18 cellular contexts compared by ENCODE assay signal in the genomic region with DNA sequence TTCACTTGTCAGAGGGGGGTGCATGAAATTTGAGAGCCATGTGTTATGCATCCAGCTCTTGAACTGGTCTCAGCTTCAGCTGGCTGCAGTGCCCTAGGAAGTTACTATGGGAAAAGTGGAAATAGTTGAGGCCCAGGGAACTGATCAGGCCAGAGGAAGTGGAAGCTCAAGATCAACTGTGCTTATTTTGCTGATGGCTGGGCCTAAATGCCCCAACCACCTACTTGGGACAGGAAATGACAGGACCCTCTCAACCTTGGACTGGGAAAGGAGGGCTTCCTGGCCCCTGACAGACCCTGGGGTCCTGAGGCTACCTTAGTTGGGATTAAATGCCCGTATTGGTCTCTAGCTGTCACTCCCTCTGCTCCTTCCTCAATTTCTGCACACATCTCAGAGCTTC. TPM values are rescaled to one million over a fixed set of nuclear protein-coding genes. Genes with fewer than 3 reads are reported as not detected.
DNase-seq lines count a peak whose midpoint lies in the region; TF ChIP-seq lines count a peak whose summit lies in the region.
"Had no signal": no experiment of that assay in that cellular context is flagged by ENCODE, and none has a peak within 500 bp of the region (broad histone marks: within the 10 kb centered on the region; RNA-seq: fewer than 3 reads in every experiment).

No MANE protein-coding gene starts in this region.

- H4K20me1 ChIP-seq in osteoblast (ENCODE audit: insufficient read depth, low read length): peaks cover 33% of the 10 kb centered on the region

- peaks cover 29 to 54% of the 10 kb centered on the region in 2 donors for H3K36me3 Mint-ChIP-seq in CD14-positive monocyte
- H3K36me3 Mint-ChIP-seq in CD4-positive, alpha-beta memory T cell: peaks cover 14 to 30% of the 10 kb centered on the region in 2 donors
- peaks cover 24% of the 10 kb centered on the region for H3K36me3 Mint-ChIP-seq in activated CD4-positive, alpha-beta memory T cell treated with anti-CD3 and anti-CD28 coated beads for 36 hours

- no peak overlapping the region for H3K4me3 ChIP-seq in CD4-positive, alpha-beta memory T cell (ENCODE audit: low read length in 2 of 2)
- H3K4me3 ChIP-seq in osteoblast (ENCODE audit: insufficient read depth, low read length): no peak overlapping the region

- CTCF ChIA-PET in CD4-positive, alpha-beta memory T cell (lab: Charles Lee; ENCODE audit: partially characterized antibody): interaction anchor here (0.9 to 3.8 kb wide), 7 partner anchors 11 to 272 kb away, joined by 3 to 29 read pairs (median 3); a partner anchor contains a TSS
- CTCF ChIA-PET in activated CD4-positive, alpha-beta memory T cell treated with anti-CD3 and anti-CD28 coated beads for 36 hours (lab: Charles Lee): interaction anchor here (0.8 to 2.3 kb wide), 7 partner anchors 11 to 165 kb away, joined by 3 to 13 read pairs (median 4); a partner anchor contains a TSS

- no peak overlapping the region for H2AFZ ChIP-seq in osteoblast (ENCODE audit: low read length)

- no peaks in the 10 kb centered on the region for H3K27me3 ChIP-seq in CD4-positive, alpha-beta memory T cell (ENCODE audit: insufficient read depth, low read length)
- no peaks in the 10 kb centered on the region for H3K27me3 ChIP-seq in osteoblast (ENCODE audit: insufficient read depth, low read length)
- H3K27me3 ChIP-seq: gastrocnemius medialis, left lung had no signal

- peaks cover 0 to 5% (median 2%) of the 10 kb centered on the region in 7 donors for H3K9me3 Mint-ChIP-seq in CD14-positive monocyte
- H3K9me3 Mint-ChIP-seq in CD4-positive, alpha-beta memory T cell: no peaks in the 10 kb centered on the region
- peaks cover 6% of the 10 kb centered on the region for H3K9me3 Mint-ChIP-seq in activated CD4-positive, alpha-beta memory T cell treated with anti-CD3 and anti-CD28 coated beads for 36 hours

- H3K79me2 ChIP-seq in osteoblast (ENCODE audit: insufficient read depth, low read length): peaks cover 38% of the 10 kb centered on the region

- H3K27ac ChIP-seq in CD4-positive, alpha-beta memory T cell (ENCODE audit: low read depth, low read length): no peak overlapping the region
- H3K27ac ChIP-seq in osteoblast (ENCODE audit: low read depth, low read length): no peak overlapping the region

- H3K36me3 ChIP-seq in CD4-positive, alpha-beta memory T cell (ENCODE audit: insufficient read depth, low read length): peaks cover 19% of the 10 kb centered on the region
- H3K36me3 ChIP-seq in osteoblast (ENCODE audit: insufficient read depth, low read length): peaks cover 34% of the 10 kb centered on the region

- peaks cover 0 to 5% (median 2%) of the 10 kb centered on the region in 3 donors for H3K27me3 Mint-ChIP-seq in CD14-positive monocyte (ENCODE audit: low read depth in 3 of 3)
- H3K27me3 Mint-ChIP-seq in CD4-positive, alpha-beta memory T cell: no peaks in the 10 kb centered on the region
- H3K27me3 Mint-ChIP-seq in activated CD4-positive, alpha-beta memory T cell treated with anti-CD3 and anti-CD28 coated beads for 36 hours: no peaks in the 10 kb centered on the region

- TF ChIP-seq CTCF in CD14-positive monocyte (IDR thresholded peaks at IDR 0.05): no peak
- no peak for TF ChIP-seq CTCF in osteoblast (IDR thresholded peaks at IDR 0.05; ENCODE audit: extremely low read depth, low read depth, low read length)

- peaks cover 38% of the 10 kb centered on the region for H3K4me1 Mint-ChIP-seq in CD14-positive monocyte
- H3K4me1 Mint-ChIP-seq in CD4-positive, alpha-beta memory T cell: peaks cover 20 to 46% (median 33%) of the 10 kb centered on the region in 4 donors
- H3K4me1 Mint-ChIP-seq in activated CD4-positive, alpha-beta memory T cell treated with anti-CD3 and anti-CD28 coated beads for 36 hours (ENCODE audit: low read depth): peaks cover 34% of the 10 kb centered on the region

- H3K27ac Mint-ChIP-seq in CD14-positive monocyte: peak overlapping the region in 5 of 7 donors; percentile 56 to 88 (median 77)
- peak overlapping the region in 5 of 7 donors; percentile 77 to 97 (median 95) for H3K27ac Mint-ChIP-seq in CD4-positive, alpha-beta memory T cell
- H3K27ac Mint-ChIP-seq in activated CD4-positive, alpha-beta memory T cell treated with anti-CD3 and anti-CD28 coated beads for 36 hours: peak overlapping the region; percentile 67

- POLR2A ChIA-PET in CD4-positive, alpha-beta memory T cell (lab: Charles Lee; ENCODE audit: partially characterized antibody): interaction anchor here (1.1 to 6.0 kb wide), 11 partner anchors 11 to 306 kb away, joined by 3 to 113 read pairs (median 10); a partner anchor contains a TSS
- POLR2A ChIA-PET in activated CD4-positive, alpha-beta memory T cell treated with anti-CD3 and anti-CD28 coated beads for 36 hours (lab: Charles Lee): interaction anchor here (1.2 to 2.3 kb wide), 3 partner anchors 8 to 46 kb away, joined by 5 to 25 read pairs (median 13); a partner anchor contains a TSS

- H3K4me3 Mint-ChIP-seq in CD14-positive monocyte: no peak overlapping the region
- H3K4me3 Mint-ChIP-seq in CD4-positive, alpha-beta memory T cell: peak overlapping the region in 7 of 8 donors; percentile 26 to 94 (median 93)
- H3K4me3 Mint-ChIP-seq in activated CD4-positive, alpha-beta memory T cell treated with anti-CD3 and anti-CD28 coated beads for 36 hours: no peak overlapping the region

- H3K4me2 ChIP-seq in osteoblast (ENCODE audit: insufficient read depth, low read length): no peak overlapping the region

- no peaks in the 10 kb centered on the region for H3K9me3 ChIP-seq in CD4-positive, alpha-beta memory T cell (ENCODE audit: control insufficient read depth in 1 of 2, low read length in 2 of 2)
- no peaks in the 10 kb centered on the region for H3K9me3 ChIP-seq in osteoblast (ENCODE audit: low read depth, low read length)
- H3K9me3 ChIP-seq: gastrocnemius medialis, left lung had no signal

- DNase-seq in CD14-positive monocyte (ENCODE audit: low spot score) (no peak), mesenteric fat pad (ENCODE audit: low spot score) (peak; percentile 18), posterior vena cava (ENCODE audit: low spot score) (no peak), osteoblast (ENCODE audit: insufficient read length, low spot score, missing footprints) (no peak), UCSD-AML1 (lab: John Stamatoyannopoulos, UW; ENCODE audit: unreplicated experiment) (no peak)
- no peak for DNase-seq in CD4-positive, alpha-beta memory T cell
- peak; percentile 9 for DNase-seq in activated CD4-positive, alpha-beta memory T cell treated with anti-CD3 and anti-CD28 coated beads for 36 hours
- DNase-seq: anterior cingulate cortex; DMS79 treated with DMSO at 0.1 percent for 48 hours; gastrocnemius medialis; IMR-90; left lung; NCI-H1092 treated with DMSO at 0.1 percent for 48 hours; NCI-H2171; stimulated activated CD4-positive, alpha-beta T cell treated with anti-CD3 and anti-CD28 coated beads, Interleukin-12 subunit alpha, Interleukin-12 subunit beta, amount 100 ng/mL, for 4 hours; stimulated activated naive CD4-positive, alpha-beta T cell; trophoblast cell; WERI-Rb-1 had no signal

- H3K4me1 ChIP-seq in CD4-positive, alpha-beta memory T cell (ENCODE audit: insufficient read depth, low read length): peaks cover 36% of the 10 kb centered on the region
- H3K4me1 ChIP-seq in osteoblast (ENCODE audit: insufficient read depth, low read length): peaks cover 28% of the 10 kb centered on the region

- intact Hi-C loops in CD14-positive monocyte (cut with micrococcal nuclease): loop anchor here in 1 of 2 donors (10.0 kb wide), 1 partner anchor 108 kb away; a partner anchor contains a TSS
- intact Hi-C loops in CD4-positive, alpha-beta memory T cell (cut with micrococcal nuclease): loop anchor here (2.0 kb wide), 1 partner anchor 46 kb away; a partner anchor contains a TSS
- intact Hi-C loops in activated CD4-positive, alpha-beta memory T cell treated with anti-CD3 and anti-CD28 coated beads for 36 hours (cut with micrococcal nuclease): loop anchor here (2.0 kb wide), 1 partner anchor 46 kb away; a partner anchor contains a TSS
- intact Hi-C loops in posterior vena cava (cut with DNase I): no loop called here

RNA-seq across cellular contexts. Expression of a gene that starts 1.2 kb away (rescaled TPM):
- polyA plus RNA-seq in CD14-positive monocyte: 1 to 10 TPM; 1.1 to 2.3 TPM
- 10 to 100 TPM; 53.8 to 56.0 TPM for total RNA-seq in CD4-positive, alpha-beta memory T cell
- polyA plus RNA-seq in CD4-positive, alpha-beta memory T cell: 1 to 10 TPM; 1.7 to 8.2 TPM
- 10 to 100 TPM; 27.2 to 28.2 TPM for total RNA-seq in activated CD4-positive, alpha-beta memory T cell treated with anti-CD3 and anti-CD28 coated beads for 36 hours
- total RNA-seq in mesenteric fat pad: 49.8 TPM
- 10 to 100 TPM; 35.0 to 35.7 TPM for total RNA-seq in posterior vena cava
- total RNA-seq in osteoblast: 37.1 and 39.1 TPM in 2 replicates

RNA-seq across cellular contexts. Expression of a gene that starts 10.6 kb away (rescaled TPM):
- polyA plus RNA-seq in CD14-positive monocyte: 100 to 1,000 TPM; 227 to 265 TPM
- 100 to 1,000 TPM in 1 of 2 experiments, 10 to 100 TPM in 1; 80.8 to 103 TPM for total RNA-seq in CD4-positive, alpha-beta memory T cell
- polyA plus RNA-seq in CD4-positive, alpha-beta memory T cell: 100 to 1,000 TPM; 209 to 250 TPM
- 10 to 100 TPM; 57.1 to 64.8 TPM for total RNA-seq in activated CD4-positive, alpha-beta memory T cell treated with anti-CD3 and anti-CD28 coated beads for 36 hours
- total RNA-seq in mesenteric fat pad (95.8 TPM), posterior vena cava (10 to 100 TPM; 58.4 to 80.9 TPM), osteoblast (74.3 and 84.0 TPM in 2 replicates)

RNA-seq across cellular contexts. Expression of a gene that starts 22.9 kb away (rescaled TPM):
- polyA plus RNA-seq in CD14-positive monocyte: 1 to 10 TPM; 3.3 to 4.8 TPM
- 10 to 100 TPM; 19.2 to 19.7 TPM for total RNA-seq in CD4-positive, alpha-beta memory T cell
- 10 to 100 TPM; 21.4 to 26.0 TPM for polyA plus RNA-seq in CD4-positive, alpha-beta memory T cell
- total RNA-seq in activated CD4-positive, alpha-beta memory T cell treated with anti-CD3 and anti-CD28 coated beads for 36 hours: 10 to 100 TPM; 40.5 to 40.6 TPM
- total RNA-seq in mesenteric fat pad (11.0 TPM), posterior vena cava (10 to 100 TPM; 12.1 to 14.2 TPM), osteoblast (3.5 and 5.8 TPM in 2 replicates)

RNA-seq across cellular contexts. Expression of a gene that starts 23.5 kb away (rescaled TPM):
- 1 to 10 TPM; 2.8 to 3.5 TPM for polyA plus RNA-seq in CD14-positive monocyte
- total RNA-seq in CD4-positive, alpha-beta memory T cell: 100 to 1,000 TPM; 124 to 126 TPM
- polyA plus RNA-seq in CD4-positive, alpha-beta memory T cell: 1 to 10 TPM; 6.7 to 7.3 TPM
- total RNA-seq in activated CD4-positive, alpha-beta memory T cell treated with anti-CD3 and anti-CD28 coated beads for 36 hours: 10 to 100 TPM; 84.1 to 94.0 TPM
- total RNA-seq in mesenteric fat pad (45.4 TPM), posterior vena cava (10 to 100 TPM; 42.2 to 46.0 TPM), osteoblast (14.5 and 16.8 TPM in 2 replicates)

RNA-seq across cellular contexts. Expression of a gene that starts 38.3 kb away (rescaled TPM):
- polyA plus RNA-seq in CD14-positive monocyte: under 1 TPM; 0.23 to 0.66 TPM
- total RNA-seq in CD4-positive, alpha-beta memory T cell: under 1 TPM in 1 of 2 experiments, not detected in 1; 0.80 TPM
- not detected for polyA plus RNA-seq in CD4-positive, alpha-beta memory T cell
- total RNA-seq in activated CD4-positive, alpha-beta memory T cell treated with anti-CD3 and anti-CD28 coated beads for 36 hours: under 1 TPM; 0.33 to 0.34 TPM
- total RNA-seq in mesenteric fat pad: 0.42 TPM
- under 1 TPM; 0.28 to 0.33 TPM for total RNA-seq in posterior vena cava
- total RNA-seq in osteoblast: not detected in 2 replicates
- total RNA-seq: gastrocnemius medialis had no signal

Comparison
In these comparisons a context has a peak if more than half of its experiments do, and no peak if none do; other contexts are left out.
1. DNase-seq: peak in activated CD4-positive, alpha-beta memory T cell treated with anti-CD3 and anti-CD28 coated beads for 36 hours (single experiment) and mesenteric fat pad (single experiment); none in CD14-positive monocyte (single experiment), CD4-positive, alpha-beta memory T cell (0 of 5), posterior vena cava (single experiment), osteoblast (single experiment) and UCSD-AML1 (single experiment).
2. H3K4me3 Mint-ChIP-seq: peak in CD4-positive, alpha-beta memory T cell (7 of 8); none in CD14-positive monocyte (0 of 2) and activated CD4-positive, alpha-beta memory T cell treated with anti-CD3 and anti-CD28 coated beads for 36 hours (single experiment).
3. intact Hi-C loops: an anchor here in CD4-positive, alpha-beta memory T cell (2.0 kb wide) and activated CD4-positive, alpha-beta memory T cell treated with anti-CD3 and anti-CD28 coated beads for 36 hours (2.0 kb wide); none called in posterior vena cava.
4. Peak in every context shown above with its lines, with median percentiles within 50 percentile points of each other: H3K27ac Mint-ChIP-seq.